ENCODE assay signal across 11 cellular contexts in genomic region chr1:186819140-186819539, GRCh38. TPM values are rescaled to one million over a fixed set of nuclear protein-coding genes. Genes with fewer than 3 reads are reported as not detected.
DNase-seq lines count a peak whose midpoint lies in the region; ATAC-seq and TF ChIP-seq lines count a peak whose summit lies in the region.
"Had no signal": no experiment of that assay in that cellular context is flagged by ENCODE, and none has a peak within 500 bp of the region (broad histone marks: within the 10 kb centered on the region; RNA-seq: fewer than 3 reads in every experiment).

No MANE protein-coding gene starts in this region.

- no peak overlapping the region for H3K27ac ChIP-seq in right cardiac atrium (ENCODE audit: low read length)

- intact Hi-C loops in right cardiac atrium (cut with DNase I): no loop called here

- peak; percentile 59 for DNase-seq in Daoy (ENCODE audit: low read depth)
- peak; percentile 53 to 88 for DNase-seq in cardiac fibroblast (ENCODE audit: low read depth in 2 of 2)
- DNase-seq in NCI-H1417 (lab: John Stamatoyannopoulos, UW): no peak
- DNase-seq in AML-193 (lab: John Stamatoyannopoulos, UW): no peak
- DNase-seq in right cardiac atrium: no peak
- DNase-seq: anterior cingulate cortex, left cardiac atrium, SW 1271 had no signal

- H3K4me1 ChIP-seq in right cardiac atrium (ENCODE audit: control insufficient read depth, insufficient read depth, low read length): no peaks in the 10 kb centered on the region

- ATAC-seq in GM21515 (IDR thresholded peaks at IDR 0.05; ENCODE audit: unreplicated experiment) (peak; percentile 82), HG03432 (IDR thresholded peaks at IDR 0.05; ENCODE audit: unreplicated experiment) (peak; percentile 83), HG03439 (IDR thresholded peaks at IDR 0.05; ENCODE audit: unreplicated experiment) (no peak), right cardiac atrium (no peak)

- no peaks in the 10 kb centered on the region for H3K27me3 ChIP-seq in right cardiac atrium (ENCODE audit: control insufficient read depth, insufficient read depth)

- no peak for TF ChIP-seq CTCF in cardiac fibroblast (IDR thresholded peaks at IDR 0.05; ENCODE audit: low read depth, low read length)

- WGBS in right cardiac atrium: 60% methylated on average over 3 of the region's 3 CpGs

- no peaks in the 10 kb centered on the region for H3K9me3 ChIP-seq in right cardiac atrium (ENCODE audit: control insufficient read depth, low read length)

- H3K4me3 ChIP-seq in cardiac fibroblast (replicated peaks in 1 of 2; ENCODE audit: low read depth in 2 of 2, low read length in 2 of 2) (no peak overlapping the region), right cardiac atrium (ENCODE audit: low read length) (no peak overlapping the region)

RNA-seq across cellular contexts. Expression of gene PLA2G4A, which starts 9.6 kb away (rescaled TPM):
- total RNA-seq in Daoy (2014; rRNA removed; shearing (Covaris generic)): 20.7 and 23.9 TPM in 2 replicates
- 1 to 10 TPM; 5.1 to 8.4 (median 7.2) TPM for total RNA-seq in right cardiac atrium
- 3.2 TPM for polyA plus RNA-seq in right cardiac atrium

Comparison
In these comparisons a context has a peak if more than half of its experiments do, and no peak if none do; other contexts are left out.
1. DNase-seq: peak in Daoy (single experiment) and cardiac fibroblast (2 of 2); none in NCI-H1417 (0 of 3), AML-193 (0 of 2) and right cardiac atrium (0 of 3).
2. ATAC-seq: peak in GM21515 (single experiment) and HG03432 (single experiment); none in HG03439 (single experiment) and right cardiac atrium (0 of 2).